Comparison of ENCODE assay signal across 15 cellular contexts in the genomic region with DNA sequence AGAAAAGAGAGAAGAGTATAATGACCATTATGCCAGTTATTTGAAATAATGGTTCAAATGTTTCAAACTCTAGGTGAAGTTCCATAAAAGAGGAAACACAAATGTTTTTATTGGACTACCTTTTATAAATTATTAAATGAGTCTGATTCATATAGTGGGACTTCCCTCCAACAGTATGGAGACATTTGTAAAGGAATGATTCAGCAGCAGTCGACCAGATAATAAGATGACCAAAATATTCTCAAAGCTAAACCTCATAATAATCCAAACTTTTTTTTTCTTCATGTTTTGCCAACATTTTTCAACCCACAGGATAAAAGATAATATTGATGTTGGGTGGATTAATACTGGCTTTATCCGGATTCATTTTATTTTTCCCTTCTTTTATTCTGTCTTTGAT. TPM values are rescaled to one million over a fixed set of nuclear protein-coding genes. Genes with fewer than 3 reads are reported as not detected.
DNase-seq lines count a peak whose midpoint lies in the region; ATAC-seq and FAIRE-seq lines count a peak whose summit lies in the region.
"Had no signal": no experiment of that assay in that cellular context is flagged by ENCODE, and none has a peak within 500 bp of the region (broad histone marks: within the 10 kb centered on the region; RNA-seq: fewer than 3 reads in every experiment).

No MANE protein-coding gene starts in this region.

- H3K36me3 ChIP-seq in mesenchymal stem cell (ENCODE audit: control insufficient read depth in 1 of 2, insufficient read depth in 2 of 2, low read depth in 1 of 2, low read length in 2 of 2), result peaks cover 0 to 45% of the 10 kb centered on the region in 2 experiments

- no peak overlapping the region for H3K23ac ChIP-seq in mesenchymal stem cell (ENCODE audit: low read length in 2 of 2)

- no peak overlapping the region for H2BK5ac ChIP-seq in mesenchymal stem cell (ENCODE audit: low read depth, low read length, poor library complexity, severe bottlenecking)

- no peak overlapping the region for H3K4ac ChIP-seq in mesenchymal stem cell (ENCODE audit: low read depth in 1 of 2, low read length in 2 of 2)

- peak; percentile 95 for FAIRE-seq in RCC 7860 (lab: Jason Lieb, UNC)

- 80% methylated on average over 1 of the region's 2 CpGs for WGBS in mesenchymal stem cell

- H2AFZ ChIP-seq in mesenchymal stem cell (ENCODE audit: low read depth, low read length), result no peak overlapping the region

- H3K9ac ChIP-seq in mesenchymal stem cell (ENCODE audit: low read length), result peak overlapping the region; percentile 94

- no peak overlapping the region for H3K4me2 ChIP-seq in mesenchymal stem cell (ENCODE audit: low read length, poor library complexity, severe bottlenecking)

- H4K91ac ChIP-seq in mesenchymal stem cell (ENCODE audit: low read length), result no peak overlapping the region

- DNase-seq in Daoy (ENCODE audit: low read depth) (peak; percentile 49), RCC 7860 (ENCODE audit: low spot score) (peak; percentile 55), dermis blood vessel endothelial cell (peak; percentile 64), mesenchymal stem cell (no peak), pons (ENCODE audit: low spot score) (no peak), NCI-H345 (lab: John Stamatoyannopoulos, UW) (no peak)
- no peak for DNase-seq in activated CD4-positive, alpha-beta T cell treated with anti-CD3 and anti-CD28 coated beads for 4 hours
- DNase-seq: COR-L47; cortex of kidney; GF-D8; hippocampal formation; NCI-H510A; stimulated activated naive CD8-positive, alpha-beta T cell treated with anti-CD3 and anti-CD28 coated beads, Interleukin-15, Interleukin-2, amounts not matched to agents 100 U/mL and 50 U/mL, for 24 hours had no signal

- peaks cover 2% of the 10 kb centered on the region for H3K4me1 ChIP-seq in mesenchymal stem cell (ENCODE audit: control insufficient read depth, insufficient read depth, low read depth, low read length)

- H3K14ac ChIP-seq in mesenchymal stem cell (ENCODE audit: low read length in 2 of 2), result no peak overlapping the region

- no peak overlapping the region for H4K8ac ChIP-seq in mesenchymal stem cell (ENCODE audit: low read length)

- H2BK12ac ChIP-seq in mesenchymal stem cell (ENCODE audit: low read length in 2 of 2), result no peak overlapping the region

- H3K27me3 ChIP-seq in mesenchymal stem cell (ENCODE audit: control insufficient read depth in 1 of 2, insufficient read depth in 1 of 2, low read length in 2 of 2), result no peaks in the 10 kb centered on the region

- no peaks in the 10 kb centered on the region for H3K9me3 ChIP-seq in mesenchymal stem cell (ENCODE audit: control insufficient read depth, low read length)

- no peak overlapping the region for H2BK15ac ChIP-seq in mesenchymal stem cell (ENCODE audit: low read depth, poor library complexity, severe bottlenecking)

- H3K79me1 ChIP-seq in mesenchymal stem cell (replicated peaks; ENCODE audit: low read length, poor library complexity, severe bottlenecking), result peaks cover 4% of the 10 kb centered on the region

- no peak for ATAC-seq in HG03442 (IDR thresholded peaks at IDR 0.05; ENCODE audit: unreplicated experiment)
- ATAC-seq: left lobe of liver; stimulated activated naive CD8-positive, alpha-beta T cell treated with anti-CD3 and anti-CD28 coated beads, Interleukin-15, Interleukin-2, amounts not matched to agents 100 U/mL and 50 U/mL, for 24 hours had no signal

- no peak overlapping the region for H2BK120ac ChIP-seq in mesenchymal stem cell (ENCODE audit: low read depth, low read length)

- H3K4me3 ChIP-seq in mesenchymal stem cell (ENCODE audit: insufficient read depth in 1 of 2, low read depth in 1 of 2, low read length in 2 of 2), result no peak overlapping the region

- no peak overlapping the region for H3K18ac ChIP-seq in mesenchymal stem cell (ENCODE audit: low read depth in 1 of 2, low read length in 2 of 2)

- no peak overlapping the region for H3K27ac ChIP-seq in mesenchymal stem cell (ENCODE audit: low read length, poor library complexity, severe bottlenecking)

- no peak overlapping the region for H2AK5ac ChIP-seq in mesenchymal stem cell (ENCODE audit: low read length, severe bottlenecking)

RNA-seq across cellular contexts. Expression of gene TIPARP, which starts 18.8 kb away (rescaled TPM):
- total RNA-seq in Daoy (2014; rRNA removed; shearing (Covaris generic)), result 32.8 and 41.0 TPM in 2 replicates
- total RNA-seq in dermis blood vessel endothelial cell, result 23.1 and 31.7 TPM in 2 replicates
- 6.3 TPM for polyA plus RNA-seq in mesenchymal stem cell (2013, experiment 1 of 2)
- 5.7 TPM for polyA plus RNA-seq in mesenchymal stem cell (2013, experiment 2 of 2)

Comparison
In these comparisons a context has a peak if more than half of its experiments do, and no peak if none do; other contexts are left out.
1. DNase-seq: peak in Daoy (single experiment), RCC 7860 (single experiment) and dermis blood vessel endothelial cell (single experiment); none in mesenchymal stem cell (single experiment), pons (single experiment), activated CD4-positive, alpha-beta T cell treated with anti-CD3 and anti-CD28 coated beads for 4 hours (0 of 2) and NCI-H345 (single experiment).